In genomic region chr15:100875495-100875894, GRCh38 we compare ENCODE assay signal across 34 cellular contexts.
"Had no signal": no experiment of that assay in that cellular context is flagged by ENCODE, and none has a peak within 500 bp of the region (broad histone marks: within the 10 kb centered on the region; RNA-seq: fewer than 3 reads in every experiment).

No MANE protein-coding gene starts in this region.

- DNase-seq: Karpas-422, Kasumi-1, MG63, MM.1S, MV-4-11, NCI-H1048, NCI-H1092, NCI-H1092 treated with DMSO at 0.1 percent for 48 hours, NCI-H1105, NCI-H1105 treated with DMSO at 0.1 percent for 48 hours, NCI-H1417, NCI-H1417 treated with DMSO at 0.1 percent for 48 hours, NCI-H1436, NCI-H1436 treated with DMSO at 0.1 percent for 48 hours, NCI-H146, NCI-H1694, NCI-H1694 treated with DMSO at 0.1 percent for 48 hours, NCI-H187, NCI-H187 treated with DMSO at 0.1 percent for 48 hours, NCI-H1930, NCI-H2029, NCI-H2029 treated with DMSO at 0.1 percent for 48 hours, NCI-H2081, NCI-H2081 treated with DMSO at 0.1 percent for 48 hours, NCI-H2107, NCI-H2171, NCI-H2171 treated with DMSO at 0.1 percent for 48 hours, NCI-H2227 treated with DMSO at 0.1 percent for 48 hours, NCI-H226, NCI-H345, NCI-H446, NCI-H510A, NCI-H510A treated with DMSO at 0.1 percent for 48 hours, NCI-H524 had no signal

- H3K9me3 ChIP-seq: MG63 had no signal

- H3K4me3 ChIP-seq: MG63 had no signal
